8 cellular contexts compared by ENCODE assay signal in genomic region chr17:48593840-48594411, GRCh38. TPM values are rescaled to one million over a fixed set of nuclear protein-coding genes. Genes with fewer than 3 reads are reported as not detected.
DNase-seq lines count a peak whose midpoint lies in the region; ATAC-seq and TF ChIP-seq lines count a peak whose summit lies in the region.

No MANE protein-coding gene starts in this region.

- H3K9me3 Mint-ChIP-seq in activated naive CD4-positive, alpha-beta T cell treated with anti-CD3 and anti-CD28 coated beads, Interleukin-2, amount 50 U/mL, for 72 hours, result no peaks in the 10 kb centered on the region

- peaks cover 4% of the 10 kb centered on the region for H3K4me1 ChIP-seq in right cardiac atrium (ENCODE audit: control insufficient read depth, insufficient read depth, low read length)

- peak; percentile 88 for TF ChIP-seq CTCF in GM06990 (IDR thresholded peaks at IDR 0.05; ENCODE audit: insufficient read depth, low read length, poor library complexity, severe bottlenecking)
- peak; percentile 58 for TF ChIP-seq CTCF in SU-DHL-6 (IDR thresholded peaks at IDR 0.05; ENCODE audit: insufficient read depth, low read length, poor library complexity, severe bottlenecking)

- 2% methylated on average over 30 of the region's 30 CpGs for WGBS in right cardiac atrium

- no peak overlapping the region for H3K4me2 ChIP-seq in SU-DHL-6 (ENCODE audit: low read depth, low read length, poor library complexity, severe bottlenecking)

- H3K27ac ChIP-seq in SU-DHL-6 (ENCODE audit: low read depth, low read length) (no peak overlapping the region), right cardiac atrium (ENCODE audit: low read length) (no peak overlapping the region), skin epidermis (peak overlapping the region in 6 of 21 experiments; percentile 14 to 94 (median 82))

- intact Hi-C loops in right cardiac atrium (cut with DNase I), result loop anchor here in 2 of 4 donors (10.0 kb wide), 2 partner anchors 239 to 259 kb away; no protein-coding TSS in a partner anchor

- H3K79me2 ChIP-seq in SU-DHL-6 (ENCODE audit: insufficient read depth, low read length), result no peaks in the 10 kb centered on the region

- H3K27me3 ChIP-seq in GM06990 (replicated peaks; ENCODE audit: control insufficient read depth, insufficient read depth, low read length) (peaks cover 4% of the 10 kb centered on the region; the same call in 1 of the 2 replicates), SU-DHL-6 (ENCODE audit: low read length) (no peaks in the 10 kb centered on the region), right cardiac atrium (ENCODE audit: control insufficient read depth, insufficient read depth) (no peaks in the 10 kb centered on the region)

- no peaks in the 10 kb centered on the region for H3F3A ChIP-seq in SU-DHL-6 (ENCODE audit: insufficient read depth)

- no peak overlapping the region for H2AFZ ChIP-seq in SU-DHL-6 (ENCODE audit: low read depth, low read length, severe bottlenecking)

- H3K9ac ChIP-seq in SU-DHL-6 (ENCODE audit: low read length), result no peak overlapping the region

- H3K9me3 ChIP-seq in SU-DHL-6 (ENCODE audit: insufficient read depth, low read length), result no peaks in the 10 kb centered on the region
- H3K9me3 ChIP-seq in right cardiac atrium (ENCODE audit: control insufficient read depth, low read length), result no peaks in the 10 kb centered on the region

- ATAC-seq in activated naive CD4-positive, alpha-beta T cell treated with anti-CD3 and anti-CD28 coated beads, Interleukin-2, amount 50 U/mL, for 72 hours, result peak; percentile 65 to 66
- peak; percentile 56 to 68 for ATAC-seq in right cardiac atrium
- no peak for ATAC-seq in HG03521 (IDR thresholded peaks at IDR 0.05; ENCODE audit: unreplicated experiment)
- no peak for ATAC-seq in HG03135 (IDR thresholded peaks at IDR 0.05; ENCODE audit: unreplicated experiment)

- H3K4me3 ChIP-seq in GM06990 (replicated peaks; ENCODE audit: low read depth, low read length), result peak overlapping the region; percentile 50; the same call in 1 of the 2 replicates
- H3K4me3 ChIP-seq in SU-DHL-6 (ENCODE audit: insufficient read depth, low read length, poor library complexity, severe bottlenecking), result no peak overlapping the region
- H3K4me3 ChIP-seq in right cardiac atrium (ENCODE audit: low read length), result peak overlapping the region; percentile 6
- peak overlapping the region in 4 of 7 experiments; percentile 2 to 35 (median 16) for H3K4me3 ChIP-seq in skin epidermis

- H3K27ac Mint-ChIP-seq in activated naive CD4-positive, alpha-beta T cell treated with anti-CD3 and anti-CD28 coated beads, Interleukin-2, amount 50 U/mL, for 72 hours, result no peak overlapping the region

- DNase-seq in GM06990 (ENCODE audit: extremely low read depth, insufficient read length), result peak; percentile 87
- peak; percentile 46 for DNase-seq in MV-4-11 (lab: John Stamatoyannopoulos, UW)
- DNase-seq in activated naive CD4-positive, alpha-beta T cell treated with anti-CD3 and anti-CD28 coated beads, Interleukin-2, amount 50 U/mL, for 72 hours (ENCODE audit: low spot score in 2 of 2), result peak; percentile 72 to 95
- peak; percentile 69 to 91 (median 90) for DNase-seq in right cardiac atrium

- no peaks in the 10 kb centered on the region for H3K9me2 ChIP-seq in SU-DHL-6 (replicated peaks; ENCODE audit: insufficient read depth, low read length)

- H3K36me3 Mint-ChIP-seq in activated naive CD4-positive, alpha-beta T cell treated with anti-CD3 and anti-CD28 coated beads, Interleukin-2, amount 50 U/mL, for 72 hours, result peaks cover 0 to 4% of the 10 kb centered on the region in 2 donors

- H4K20me1 ChIP-seq in SU-DHL-6 (ENCODE audit: low read depth, low read length), result no peaks in the 10 kb centered on the region

- H3K36me3 ChIP-seq in GM06990 (ENCODE audit: control insufficient read depth, insufficient read depth, low read length) (no peaks in the 10 kb centered on the region; the same call in 1 of the 2 replicates), SU-DHL-6 (ENCODE audit: low read length) (no peaks in the 10 kb centered on the region)

RNA-seq across cellular contexts. Expression of gene HOXB5, which starts 0.3 kb away (rescaled TPM):
- not detected for total RNA-seq in activated naive CD4-positive, alpha-beta T cell treated with anti-CD3 and anti-CD28 coated beads, Interleukin-2, amount 50 U/mL, for 72 hours
- under 1 TPM in 3 of 4 donors, not detected in 1; 0.12 to 0.37 (median 0.14) TPM for total RNA-seq in right cardiac atrium
- polyA plus RNA-seq in right cardiac atrium, result 0.14 TPM

RNA-seq across cellular contexts. Expression of gene HOXB3, which starts 3.9 kb away (rescaled TPM):
- 1 to 10 TPM; 1.6 to 3.1 TPM for total RNA-seq in activated naive CD4-positive, alpha-beta T cell treated with anti-CD3 and anti-CD28 coated beads, Interleukin-2, amount 50 U/mL, for 72 hours
- total RNA-seq in right cardiac atrium, result 1 to 10 TPM; 1.2 to 2.3 (median 2.2) TPM
- 2.8 TPM for polyA plus RNA-seq in right cardiac atrium

RNA-seq across cellular contexts. Expression of gene HOXB6, which starts 10.9 kb away (rescaled TPM):
- under 1 TPM in 1 of 2 donors, not detected in 1; 0.16 TPM for total RNA-seq in activated naive CD4-positive, alpha-beta T cell treated with anti-CD3 and anti-CD28 coated beads, Interleukin-2, amount 50 U/mL, for 72 hours
- 1 to 10 TPM in 2 of 4 donors, under 1 TPM in 2; 0.74 to 1.8 (median 1.0) TPM for total RNA-seq in right cardiac atrium
- 1.1 TPM for polyA plus RNA-seq in right cardiac atrium

RNA-seq across cellular contexts. Expression of gene HOXB4, which starts 15.8 kb away (rescaled TPM):
- total RNA-seq in activated naive CD4-positive, alpha-beta T cell treated with anti-CD3 and anti-CD28 coated beads, Interleukin-2, amount 50 U/mL, for 72 hours, result 1 to 10 TPM in 1 of 2 donors, under 1 TPM in 1; 0.89 to 3.0 TPM
- total RNA-seq in right cardiac atrium, result 1 to 10 TPM in 1 of 4 donors, under 1 TPM in 3; 0.38 to 1.1 (median 0.52) TPM
- 1.1 TPM for polyA plus RNA-seq in right cardiac atrium

RNA-seq across cellular contexts. Expression of gene HOXB7, which starts 16.9 kb away (rescaled TPM):
- total RNA-seq in activated naive CD4-positive, alpha-beta T cell treated with anti-CD3 and anti-CD28 coated beads, Interleukin-2, amount 50 U/mL, for 72 hours, result 1 to 10 TPM in 1 of 2 donors, not detected in 1; 1.1 TPM
- total RNA-seq in right cardiac atrium, result under 1 TPM; 0.50 to 0.80 (median 0.59) TPM
- polyA plus RNA-seq in right cardiac atrium, result 0.48 TPM

Comparison
In these comparisons a context has a peak if more than half of its experiments do, and no peak if none do; other contexts are left out.
1. ATAC-seq: peak in activated naive CD4-positive, alpha-beta T cell treated with anti-CD3 and anti-CD28 coated beads, Interleukin-2, amount 50 U/mL, for 72 hours (2 of 2) and right cardiac atrium (2 of 2); none in HG03521 (single experiment) and HG03135 (single experiment).
2. Peak in every context shown above with its lines, with median percentiles within 50 percentile points of each other: DNase-seq.